8 cellular contexts compared by ENCODE assay signal in genomic region chr3:142595141-142595540, GRCh38. TPM values are rescaled to one million over a fixed set of nuclear protein-coding genes. Genes with fewer than 3 reads are reported as not detected.
DNase-seq lines count a peak whose midpoint lies in the region; ATAC-seq and TF ChIP-seq lines count a peak whose summit lies in the region.
"Had no signal": no experiment of that assay in that cellular context is flagged by ENCODE, and none has a peak within 500 bp of the region (broad histone marks: within the 10 kb centered on the region; RNA-seq: fewer than 3 reads in every experiment).

No MANE protein-coding gene starts in this region.

- H3K4me2 ChIP-seq in HCT116 (ENCODE audit: low read length) (peak overlapping the region; percentile 89), parathyroid adenoma (ENCODE audit: low read length) (peak overlapping the region; percentile 64)

- peak overlapping the region; percentile 97 for H2AFZ ChIP-seq in HCT116 (ENCODE audit: low read depth, low read length, poor library complexity, severe bottlenecking)
- peak overlapping the region; percentile 86 for H2AFZ ChIP-seq in parathyroid adenoma

- intact Hi-C loops in HCT116 (cut with micrococcal nuclease) = loop anchor here (5.0 kb wide), 1 partner anchor 132 kb away; no protein-coding TSS in a partner anchor

- no peaks in the 10 kb centered on the region for H3K36me3 ChIP-seq in HCT116 (ENCODE audit: control insufficient read depth in 1 of 2, insufficient read depth in 2 of 2, low read length in 2 of 2)
- no peaks in the 10 kb centered on the region for H3K36me3 ChIP-seq in SK-N-MC (ENCODE audit: insufficient read depth, low read length)
- no peaks in the 10 kb centered on the region for H3K36me3 ChIP-seq in parathyroid adenoma (ENCODE audit: control insufficient read depth, insufficient read depth, low read length)
- H3K36me3 ChIP-seq: spleen had no signal

- TF ChIP-seq CTCF in HCT116 (IDR thresholded peaks at IDR 0.05 in 2 of 3, conservative IDR thresholded peaks at IDR 0.05 in 1 of 3; ENCODE audit: borderline replicate concordance in 1 of 3, insufficient read depth in 1 of 3, low read depth in 2 of 3, low read length in 2 of 3) (no peak), epithelial cell of proximal tubule (conservative IDR thresholded peaks at IDR 0.05; ENCODE audit: low read depth, low read length) (no peak), parathyroid adenoma (IDR thresholded peaks at IDR 0.05) (no peak)

- peaks cover 20 to 28% of the 10 kb centered on the region in 2 experiments for H3K4me1 ChIP-seq in HCT116 (ENCODE audit: control insufficient read depth in 1 of 2, insufficient read depth in 2 of 2, low read length in 2 of 2)
- no peaks in the 10 kb centered on the region for H3K4me1 ChIP-seq in parathyroid adenoma

- no peaks in the 10 kb centered on the region for H4K20me1 ChIP-seq in HCT116 (ENCODE audit: insufficient read depth)

- RAD21 ChIA-PET in HCT116 (lab: Charles Lee; ENCODE audit: low non-redundant PET in 1 of 2, low total read pairs in 2 of 2, uncharacterized antibody in 2 of 2, unreplicated experiment in 2 of 2) = no interaction called here

- DNase-seq in HCT116 (ENCODE audit: low read depth, low spot score) = no peak
- DNase-seq in SK-N-MC (ENCODE audit: low read depth, low spot score) = no peak
- DNase-seq in epithelial cell of proximal tubule (ENCODE audit: low read depth) = no peak
- no peak for DNase-seq in NCI-H1048 (lab: John Stamatoyannopoulos, UW)
- DNase-seq: spleen had no signal

- CTCF ChIA-PET in HCT116 (lab: Charles Lee) = no interaction called here

- H3K4me3 ChIP-seq in HCT116 (replicated peaks in 1 of 2; ENCODE audit: low read depth in 1 of 2, low read length in 2 of 2) (peak overlapping the region; percentile 64 to 75), SK-N-MC (peak overlapping the region; percentile 92; the same call in 1 of the 2 replicates), epithelial cell of proximal tubule (ENCODE audit: low read depth, low read length) (peak overlapping the region; percentile 82), parathyroid adenoma (ENCODE audit: low read depth, low read length) (peak overlapping the region; percentile 58)

- peak overlapping the region; percentile 62; the same call in 1 of the 2 replicates for H3K9ac ChIP-seq in HCT116 (ENCODE audit: low read length)
- no peak overlapping the region for H3K9ac ChIP-seq in SK-N-MC (ENCODE audit: insufficient read length)
- H3K9ac ChIP-seq in parathyroid adenoma = no peak overlapping the region

- no peaks in the 10 kb centered on the region for H3K9me3 ChIP-seq in HCT116 (ENCODE audit: control insufficient read depth in 1 of 2, insufficient read depth in 1 of 2, low read depth in 1 of 2, low read length in 2 of 2)
- H3K9me3 ChIP-seq in SK-N-MC (ENCODE audit: low read depth, low read length) = no peaks in the 10 kb centered on the region
- H3K9me3 ChIP-seq in parathyroid adenoma (ENCODE audit: control insufficient read depth, low read length) = no peaks in the 10 kb centered on the region
- H3K9me3 ChIP-seq: spleen had no signal

- H3K27me3 ChIP-seq in HCT116 (ENCODE audit: insufficient read depth, low read length) (no peaks in the 10 kb centered on the region), parathyroid adenoma (ENCODE audit: control insufficient read depth, insufficient read depth, low read length) (no peaks in the 10 kb centered on the region)
- H3K27me3 ChIP-seq: spleen had no signal

- peaks cover 13% of the 10 kb centered on the region; the same call in 1 of the 2 replicates for H3K79me2 ChIP-seq in HCT116 (ENCODE audit: insufficient read depth, low read length)
- peaks cover 2% of the 10 kb centered on the region for H3K79me2 ChIP-seq in parathyroid adenoma

- ATAC-seq in HCT116 (no peak), HG03354 (IDR thresholded peaks at IDR 0.05; ENCODE audit: poor library complexity, severe bottlenecking, unreplicated experiment) (no peak), GM21515 (IDR thresholded peaks at IDR 0.05; ENCODE audit: unreplicated experiment) (no peak)

- POLR2A ChIA-PET in HCT116 (lab: Charles Lee) = no interaction called here

- H3K9me2 ChIP-seq in HCT116 (ENCODE audit: insufficient read depth) = no peaks in the 10 kb centered on the region

- no TSS peak for BruUV-seq in HCT116 (replicated peaks; lab: Mats Ljungman, UMichigan)

- TF ChIP-seq POLR2A in HCT116 (IDR thresholded peaks at IDR 0.05; ENCODE audit: borderline replicate concordance, extremely low read depth, insufficient read depth, insufficient read length) = no peak

- peak overlapping the region; percentile 78; the same call in 1 of the 2 replicates for H3K27ac ChIP-seq in HCT116 (ENCODE audit: low read depth, low read length)
- no peak overlapping the region for H3K27ac ChIP-seq in SK-N-MC
- no peak overlapping the region for H3K27ac ChIP-seq in parathyroid adenoma

- no peak for TF ChIP-seq RAD21 in HCT116 (IDR thresholded peaks at IDR 0.05; ENCODE audit: low read depth)

TF ChIP-seq in HCT116, 20 proteins besides CTCF, POLR2A, EP300 and RAD21:
- TF ChIP-seq ELF1 (IDR thresholded peaks at IDR 0.05; ENCODE audit: borderline replicate concordance, low read depth) (no peak), CBX3 (IDR thresholded peaks at IDR 0.05; ENCODE audit: low read depth) (no peak), POLR2AphosphoS5 (IDR thresholded peaks at IDR 0.05; ENCODE audit: low read depth, low read length) (no peak), TCF7L2 (IDR thresholded peaks at IDR 0.05; ENCODE audit: borderline replicate concordance, extremely low read depth, insufficient read depth, insufficient read length) (no peak), ATF3 (IDR thresholded peaks at IDR 0.05) (no peak), SIN3A (IDR thresholded peaks at IDR 0.05; ENCODE audit: low read depth) (no peak), EGR1 (IDR thresholded peaks at IDR 0.05; ENCODE audit: low read depth) (no peak), SRF (IDR thresholded peaks at IDR 0.05; ENCODE audit: low read depth) (no peak), EZH2 (IDR thresholded peaks at IDR 0.05) (no peak), FOSL1 (IDR thresholded peaks at IDR 0.05; ENCODE audit: low read depth) (no peak), ZBTB33 (IDR thresholded peaks at IDR 0.05; ENCODE audit: extremely low read depth, insufficient replicate concordance, low read length) (no peak)

RNA-seq across cellular contexts. Expression of gene PLS1, which starts 1.1 kb away (rescaled TPM):
- 38.8 TPM for total RNA-seq in HCT116 (2021; ENCODE audit: unreplicated experiment)
- polyA plus RNA-seq in HCT116 (2012) = 15.7 and 20.5 TPM in 2 replicates
- total RNA-seq in epithelial cell of proximal tubule = 30.5 and 36.4 TPM in 2 replicates

RNA-seq across cellular contexts. Expression of gene ATR, which starts 16.6 kb away (rescaled TPM):
- 24.7 TPM for total RNA-seq in HCT116 (2021; ENCODE audit: unreplicated experiment)
- polyA plus RNA-seq in HCT116 (2012) = 4.2 and 7.2 TPM in 2 replicates
- 19.3 and 20.4 TPM in 2 replicates for total RNA-seq in epithelial cell of proximal tubule
